ENCODE assay signal across 1 cellular context in genomic region chr10:133307776-133308430, GRCh38.
TF ChIP-seq lines count a peak whose summit lies in the region.

No MANE protein-coding gene starts in this region.

TF ChIP-seq in GM12878, 131 proteins besides CTCF, POLR2A, EP300 and RAD21:
- TF ChIP-seq JUND (IDR thresholded peaks at IDR 0.05; ENCODE audit: low read depth, low read length) (0 out of 2 replicates have a peak, but pooled peaks have one; percentile 7), SIN3A (IDR thresholded peaks at IDR 0.05; ENCODE audit: low read depth, low read length) (peak; percentile 35; the same call in 1 of the 2 replicates), TAF1 (IDR thresholded peaks at IDR 0.05; ENCODE audit: borderline replicate concordance, low read depth, low read length) (no peak), SMARCA5 (IDR thresholded peaks at IDR 0.05) (peak; percentile 85), YY1 (IDR thresholded peaks at IDR 0.05; ENCODE audit: low read depth, low read length) (0 out of 2 replicates have a peak, but pooled peaks have one; percentile 20), MXI1 (IDR thresholded peaks at IDR 0.05; ENCODE audit: low read depth, low read length) (peak; percentile 54), YBX1 (IDR thresholded peaks at IDR 0.05) (no peak), POLR2AphosphoS5 (IDR thresholded peaks at IDR 0.05; ENCODE audit: low read length) (peak; percentile 52), FOS (IDR thresholded peaks at IDR 0.05; ENCODE audit: borderline replicate concordance, extremely low read depth, insufficient read length) (no peak), MTA2 (IDR thresholded peaks at IDR 0.05; ENCODE audit: low read depth) (0 out of 2 replicates have a peak, but pooled peaks have one; percentile 12), IKZF1 (conservative IDR thresholded peaks at IDR 0.05) (no peak), PAX5 (IDR thresholded peaks at IDR 0.05; ENCODE audit: borderline replicate concordance, low read depth, low read length) (no peak), FOXM1 (IDR thresholded peaks at IDR 0.05; ENCODE audit: low read depth, low read length) (0 out of 2 replicates have a peak, but pooled peaks have one; percentile 30), ZSCAN29 (IDR thresholded peaks at IDR 0.05) (peak; percentile 50; the same call in 1 of the 2 replicates), EZH2 (IDR thresholded peaks at IDR 0.05; ENCODE audit: borderline replicate concordance, control insufficient read depth, low read depth, low read length) (no peak), ZNF622 (IDR thresholded peaks at IDR 0.05) (no peak), CREB1 (IDR thresholded peaks at IDR 0.05; ENCODE audit: low read depth) (0 out of 2 replicates have a peak, but pooled peaks have one; percentile 26), WRNIP1 (IDR thresholded peaks at IDR 0.05; ENCODE audit: borderline replicate concordance, low read depth, low read length) (no peak), SMC3 (IDR thresholded peaks at IDR 0.05; ENCODE audit: borderline replicate concordance, low read length) (peak; percentile 42; the same call in 1 of the 2 replicates), ZNF384 (IDR thresholded peaks at IDR 0.05; ENCODE audit: borderline replicate concordance, low read depth, low read length) (no peak), BHLHE40 (IDR thresholded peaks at IDR 0.05; ENCODE audit: borderline replicate concordance in 1 of 2, low read depth in 2 of 2, low read length in 1 of 2) (peak in 1 of 2 experiments; percentile 19; a peak in 1 of 4 replicates), ZNF217 (IDR thresholded peaks at IDR 0.05) (no peak)
- TF ChIP-seq, protein P1, sequence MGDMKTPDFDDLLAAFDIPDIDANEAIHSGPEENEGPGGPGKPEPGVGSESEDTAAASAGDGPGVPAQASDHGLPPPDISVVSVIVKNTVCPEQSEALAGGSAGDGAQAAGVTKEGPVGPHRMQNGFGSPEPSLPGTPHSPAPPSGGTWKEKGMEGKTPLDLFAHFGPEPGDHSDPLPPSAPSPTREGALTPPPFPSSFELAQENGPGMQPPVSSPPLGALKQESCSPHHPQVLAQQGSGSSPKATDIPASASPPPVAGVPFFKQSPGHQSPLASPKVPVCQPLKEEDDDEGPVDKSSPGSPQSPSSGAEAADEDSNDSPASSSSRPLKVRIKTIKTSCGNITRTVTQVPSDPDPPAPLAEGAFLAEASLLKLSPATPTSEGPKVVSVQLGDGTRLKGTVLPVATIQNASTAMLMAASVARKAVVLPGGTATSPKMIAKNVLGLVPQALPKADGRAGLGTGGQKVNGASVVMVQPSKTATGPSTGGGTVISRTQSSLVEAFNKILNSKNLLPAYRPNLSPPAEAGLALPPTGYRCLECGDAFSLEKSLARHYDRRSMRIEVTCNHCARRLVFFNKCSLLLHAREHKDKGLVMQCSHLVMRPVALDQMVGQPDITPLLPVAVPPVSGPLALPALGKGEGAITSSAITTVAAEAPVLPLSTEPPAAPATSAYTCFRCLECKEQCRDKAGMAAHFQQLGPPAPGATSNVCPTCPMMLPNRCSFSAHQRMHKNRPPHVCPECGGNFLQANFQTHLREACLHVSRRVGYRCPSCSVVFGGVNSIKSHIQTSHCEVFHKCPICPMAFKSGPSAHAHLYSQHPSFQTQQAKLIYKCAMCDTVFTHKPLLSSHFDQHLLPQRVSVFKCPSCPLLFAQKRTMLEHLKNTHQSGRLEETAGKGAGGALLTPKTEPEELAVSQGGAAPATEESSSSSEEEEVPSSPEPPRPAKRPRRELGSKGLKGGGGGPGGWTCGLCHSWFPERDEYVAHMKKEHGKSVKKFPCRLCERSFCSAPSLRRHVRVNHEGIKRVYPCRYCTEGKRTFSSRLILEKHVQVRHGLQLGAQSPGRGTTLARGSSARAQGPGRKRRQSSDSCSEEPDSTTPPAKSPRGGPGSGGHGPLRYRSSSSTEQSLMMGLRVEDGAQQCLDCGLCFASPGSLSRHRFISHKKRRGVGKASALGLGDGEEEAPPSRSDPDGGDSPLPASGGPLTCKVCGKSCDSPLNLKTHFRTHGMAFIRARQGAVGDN (IDR thresholded peaks at IDR 0.05), result 0 out of 2 replicates have a peak, but pooled peaks have one; percentile 20
- TF ChIP-seq, protein P2, sequence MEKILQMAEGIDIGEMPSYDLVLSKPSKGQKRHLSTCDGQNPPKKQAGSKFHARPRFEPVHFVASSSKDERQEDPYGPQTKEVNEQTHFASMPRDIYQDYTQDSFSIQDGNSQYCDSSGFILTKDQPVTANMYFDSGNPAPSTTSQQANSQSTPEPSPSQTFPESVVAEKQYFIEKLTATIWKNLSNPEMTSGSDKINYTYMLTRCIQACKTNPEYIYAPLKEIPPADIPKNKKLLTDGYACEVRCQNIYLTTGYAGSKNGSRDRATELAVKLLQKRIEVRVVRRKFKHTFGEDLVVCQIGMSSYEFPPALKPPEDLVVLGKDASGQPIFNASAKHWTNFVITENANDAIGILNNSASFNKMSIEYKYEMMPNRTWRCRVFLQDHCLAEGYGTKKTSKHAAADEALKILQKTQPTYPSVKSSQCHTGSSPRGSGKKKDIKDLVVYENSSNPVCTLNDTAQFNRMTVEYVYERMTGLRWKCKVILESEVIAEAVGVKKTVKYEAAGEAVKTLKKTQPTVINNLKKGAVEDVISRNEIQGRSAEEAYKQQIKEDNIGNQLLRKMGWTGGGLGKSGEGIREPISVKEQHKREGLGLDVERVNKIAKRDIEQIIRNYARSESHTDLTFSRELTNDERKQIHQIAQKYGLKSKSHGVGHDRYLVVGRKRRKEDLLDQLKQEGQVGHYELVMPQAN (conservative IDR thresholded peaks at IDR 0.05), result 0 out of 2 replicates have a peak, but pooled peaks have one; percentile 28
- TF ChIP-seq, protein P3, sequence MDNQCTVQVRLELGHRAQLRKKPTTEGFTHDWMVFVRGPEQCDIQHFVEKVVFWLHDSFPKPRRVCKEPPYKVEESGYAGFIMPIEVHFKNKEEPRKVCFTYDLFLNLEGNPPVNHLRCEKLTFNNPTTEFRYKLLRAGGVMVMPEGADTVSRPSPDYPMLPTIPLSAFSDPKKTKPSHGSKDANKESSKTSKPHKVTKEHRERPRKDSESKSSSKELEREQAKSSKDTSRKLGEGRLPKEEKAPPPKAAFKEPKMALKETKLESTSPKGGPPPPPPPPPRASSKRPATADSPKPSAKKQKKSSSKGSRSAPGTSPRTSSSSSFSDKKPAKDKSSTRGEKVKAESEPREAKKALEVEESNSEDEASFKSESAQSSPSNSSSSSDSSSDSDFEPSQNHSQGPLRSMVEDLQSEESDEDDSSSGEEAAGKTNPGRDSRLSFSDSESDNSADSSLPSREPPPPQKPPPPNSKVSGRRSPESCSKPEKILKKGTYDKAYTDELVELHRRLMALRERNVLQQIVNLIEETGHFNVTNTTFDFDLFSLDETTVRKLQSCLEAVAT (IDR thresholded peaks at IDR 0.05), result no peak
TF ChIP-seq in GM12878: peak in this region for 14.
